In genomic region chr12:49133014-49133413, GRCh38 we compare ENCODE assay signal across 8 cellular contexts. TPM values are rescaled to one million over a fixed set of nuclear protein-coding genes. Genes with fewer than 3 reads are reported as not detected.
A peak's percentile ranks its signal among the peaks of the same experiment; 100 is the strongest.
DNase-seq lines count a peak whose midpoint lies in the region; ATAC-seq and TF ChIP-seq lines count a peak whose summit lies in the region.

No MANE protein-coding gene starts in this region.

- H3K4me3 Mint-ChIP-seq in HFFc6: peak overlapping the region; percentile 85; the same call in 1 of the 2 replicates
- peak overlapping the region; percentile 89 for H3K4me3 Mint-ChIP-seq in activated naive CD8-positive, alpha-beta T cell treated with anti-CD3 and anti-CD28 coated beads, Interleukin-2, amount 10 ng/mL, durations not matched to agents 7 days and 5 days
- H3K4me3 Mint-ChIP-seq in endothelial cell (ENCODE audit: unreplicated experiment): no peak overlapping the region

- H3K27me3 Mint-ChIP-seq in HFFc6 (ENCODE audit: insufficient read depth) (peaks cover 11% of the 10 kb centered on the region), endothelial cell (ENCODE audit: unreplicated experiment) (peaks cover 11% of the 10 kb centered on the region)
- H3K27me3 Mint-ChIP-seq in activated naive CD8-positive, alpha-beta T cell treated with anti-CD3 and anti-CD28 coated beads, Interleukin-2, amount 10 ng/mL, durations not matched to agents 7 days and 5 days: no peaks in the 10 kb centered on the region

- H3K9ac ChIP-seq in BLaER1 treated with 17β-estradiol and CSF1 and Interleukin-3, amounts not matched to agents 10 nM and 100 nM: peak overlapping the region; percentile 55 to 100 (median 100); a peak in 19 of 22 replicates
- H3K9ac ChIP-seq in mucosa of stomach (ENCODE audit: low read length): peak overlapping the region; percentile 17

- peaks cover 16 to 29% (median 22%) of the 10 kb centered on the region in 11 experiments for H3K36me3 ChIP-seq in BLaER1 treated with 17β-estradiol and CSF1 and Interleukin-3, amounts not matched to agents 10 nM and 100 nM
- H3K36me3 ChIP-seq in mucosa of stomach (ENCODE audit: control insufficient read depth, insufficient read depth, low read length): peaks cover 9% of the 10 kb centered on the region

- H3K4me2 ChIP-seq in BLaER1 treated with 17β-estradiol and CSF1 and Interleukin-3, amounts not matched to agents 10 nM and 100 nM: peak overlapping the region; percentile 83 to 100 (median 92)

- ATAC-seq in activated naive CD8-positive, alpha-beta T cell treated with anti-CD3 and anti-CD28 coated beads, Interleukin-2, amount 10 ng/mL, durations not matched to agents 7 days and 5 days (ENCODE audit: low read depth): no peak
- ATAC-seq in GM21360 (IDR thresholded peaks at IDR 0.05; ENCODE audit: unreplicated experiment): no peak

- peak overlapping the region in 10 of 11 experiments; percentile 17 to 100 (median 50); a peak in 14 of 22 replicates for H3K27ac ChIP-seq in BLaER1 treated with 17β-estradiol and CSF1 and Interleukin-3, amounts not matched to agents 10 nM and 100 nM

- no peaks in the 10 kb centered on the region for H3K9me3 ChIP-seq in BLaER1 treated with 17β-estradiol and CSF1 and Interleukin-3, amounts not matched to agents 10 nM and 100 nM (replicated peaks in 1 of 11)
- no peaks in the 10 kb centered on the region for H3K9me3 ChIP-seq in mucosa of stomach (ENCODE audit: control insufficient read depth, low read length)

- TF ChIP-seq CTCF in HFFc6 (IDR thresholded peaks at IDR 0.05) (no peak), endothelial cell (IDR thresholded peaks at IDR 0.05; ENCODE audit: unreplicated experiment) (no peak)

- POLR2A ChIA-PET in activated naive CD8-positive, alpha-beta T cell treated with anti-CD3 and anti-CD28 coated beads, Interleukin-2, amount 10 ng/mL, durations not matched to agents 7 days and 5 days (lab: Charles Lee): interaction anchor here (0.8 to 4.5 kb wide), 6 partner anchors 10 to 406 kb away, joined by 3 to 176 read pairs (median 16); partner anchors contain the start of genes KCNH3, LMBR1L and TUBA1A

- H4K20me1 ChIP-seq in BLaER1 treated with 17β-estradiol and CSF1 and Interleukin-3, amounts not matched to agents 10 nM and 100 nM: peaks cover 22 to 27% (median 26%) of the 10 kb centered on the region in 11 experiments

- H3K4me1 ChIP-seq in BLaER1 treated with 17β-estradiol and CSF1 and Interleukin-3, amounts not matched to agents 10 nM and 100 nM: peaks cover 35 to 44% (median 38%) of the 10 kb centered on the region in 10 experiments
- peaks cover 16% of the 10 kb centered on the region for H3K4me1 ChIP-seq in mucosa of stomach (ENCODE audit: control insufficient read depth, insufficient read depth, low read length)

- peak overlapping the region; percentile 77 to 100 (median 98); a peak in 15 of 20 replicates for H3K4me3 ChIP-seq in BLaER1 treated with 17β-estradiol and CSF1 and Interleukin-3, amounts not matched to agents 10 nM and 100 nM
- H3K4me3 ChIP-seq in mucosa of stomach (ENCODE audit: low read length): no peak overlapping the region

- H3K27me3 ChIP-seq in BLaER1 treated with 17β-estradiol and CSF1 and Interleukin-3, amounts not matched to agents 10 nM and 100 nM: no peaks in the 10 kb centered on the region
- H3K27me3 ChIP-seq in mucosa of stomach (ENCODE audit: control insufficient read depth, insufficient read depth, low read length): no peaks in the 10 kb centered on the region

- DNase-seq in HFFc6: no peak
- DNase-seq in activated naive CD8-positive, alpha-beta T cell treated with anti-CD3 and anti-CD28 coated beads, Interleukin-2, amount 10 ng/mL, durations not matched to agents 7 days and 5 days: no peak
- DNase-seq in NCI-H1436 (lab: John Stamatoyannopoulos, UW): no peak
- no peak for DNase-seq in stimulated activated CD4-positive, alpha-beta T cell treated with anti-CD3 and anti-CD28 coated beads, Interleukin-4, amount 100 ng/mL, for 4 hours
- DNase-seq in endothelial cell (ENCODE audit: low spot score): no peak

- H3K36me3 Mint-ChIP-seq in HFFc6 (ENCODE audit: low read depth) (peaks cover 25% of the 10 kb centered on the region), endothelial cell (ENCODE audit: low read depth, unreplicated experiment) (peaks cover 18% of the 10 kb centered on the region)
- H3K36me3 Mint-ChIP-seq in activated naive CD8-positive, alpha-beta T cell treated with anti-CD3 and anti-CD28 coated beads, Interleukin-2, amount 10 ng/mL, durations not matched to agents 7 days and 5 days: peaks cover 31% of the 10 kb centered on the region

- H3K27ac Mint-ChIP-seq in HFFc6 (no peak overlapping the region), endothelial cell (ENCODE audit: unreplicated experiment) (no peak overlapping the region)
- no peak overlapping the region for H3K27ac Mint-ChIP-seq in activated naive CD8-positive, alpha-beta T cell treated with anti-CD3 and anti-CD28 coated beads, Interleukin-2, amount 10 ng/mL, durations not matched to agents 7 days and 5 days

- H3K9me3 Mint-ChIP-seq in HFFc6 (peaks cover 8% of the 10 kb centered on the region; the same call in 1 of the 2 replicates), endothelial cell (ENCODE audit: unreplicated experiment) (no peaks in the 10 kb centered on the region)
- no peaks in the 10 kb centered on the region for H3K9me3 Mint-ChIP-seq in activated naive CD8-positive, alpha-beta T cell treated with anti-CD3 and anti-CD28 coated beads, Interleukin-2, amount 10 ng/mL, durations not matched to agents 7 days and 5 days

- peaks cover 36% of the 10 kb centered on the region for H3K4me1 Mint-ChIP-seq in HFFc6 (ENCODE audit: low read depth)
- peaks cover 42% of the 10 kb centered on the region for H3K4me1 Mint-ChIP-seq in activated naive CD8-positive, alpha-beta T cell treated with anti-CD3 and anti-CD28 coated beads, Interleukin-2, amount 10 ng/mL, durations not matched to agents 7 days and 5 days
- H3K4me1 Mint-ChIP-seq in endothelial cell (ENCODE audit: unreplicated experiment): peaks cover 25% of the 10 kb centered on the region

RNA-seq across cellular contexts. Expression of gene TUBA1B, which starts 1.8 kb away (rescaled TPM):
- total RNA-seq in HFFc6 (2021; fragmentation: NEBNext Ultra II Directional; extraction: Animal tissue kit (Norgen Biotek cat#: 25700)): 1,000 to 10,000 TPM; 1,208 to 2,585 (median 2,279) TPM
- 1,000 to 10,000 TPM; 1,302 to 1,389 TPM for total RNA-seq in activated naive CD8-positive, alpha-beta T cell treated with anti-CD3 and anti-CD28 coated beads, Interleukin-2, amount 10 ng/mL, durations not matched to agents 7 days and 5 days
- 915 TPM for total RNA-seq in endothelial cell (ENCODE audit: unreplicated experiment)

RNA-seq across cellular contexts. Expression of gene LMBR1L, which starts 22.4 kb away (rescaled TPM):
- total RNA-seq in HFFc6 (2021; fragmentation: NEBNext Ultra II Directional; extraction: Animal tissue kit (Norgen Biotek cat#: 25700)): 10 to 100 TPM; 23.0 to 31.0 (median 26.2) TPM
- 100 to 1,000 TPM; 111 to 112 TPM for total RNA-seq in activated naive CD8-positive, alpha-beta T cell treated with anti-CD3 and anti-CD28 coated beads, Interleukin-2, amount 10 ng/mL, durations not matched to agents 7 days and 5 days
- 175 TPM for total RNA-seq in endothelial cell (ENCODE audit: unreplicated experiment)

RNA-seq across cellular contexts. Expression of gene DHH, which starts 38.4 kb away (rescaled TPM):
- under 1 TPM in 1 of 6 experiments, not detected in 5; 0.07 TPM for total RNA-seq in HFFc6 (2021; fragmentation: NEBNext Ultra II Directional; extraction: Animal tissue kit (Norgen Biotek cat#: 25700))
- total RNA-seq in activated naive CD8-positive, alpha-beta T cell treated with anti-CD3 and anti-CD28 coated beads, Interleukin-2, amount 10 ng/mL, durations not matched to agents 7 days and 5 days: under 1 TPM; 0.11 to 0.25 TPM
- 0.46 TPM for total RNA-seq in endothelial cell (ENCODE audit: unreplicated experiment)

RNA-seq across cellular contexts. Expression of gene TUBA1A, which starts 55.9 kb away (rescaled TPM):
- total RNA-seq in HFFc6 (2021; fragmentation: NEBNext Ultra II Directional; extraction: Animal tissue kit (Norgen Biotek cat#: 25700)): 100 to 1,000 TPM; 227 to 300 (median 257) TPM
- 100 to 1,000 TPM in 1 of 2 experiments, 10 to 100 TPM in 1; 99.5 to 101 TPM for total RNA-seq in activated naive CD8-positive, alpha-beta T cell treated with anti-CD3 and anti-CD28 coated beads, Interleukin-2, amount 10 ng/mL, durations not matched to agents 7 days and 5 days
- 924 TPM for total RNA-seq in endothelial cell (ENCODE audit: unreplicated experiment)
